Comparison of ENCODE assay signal across 2 cellular contexts in the genomic region with DNA sequence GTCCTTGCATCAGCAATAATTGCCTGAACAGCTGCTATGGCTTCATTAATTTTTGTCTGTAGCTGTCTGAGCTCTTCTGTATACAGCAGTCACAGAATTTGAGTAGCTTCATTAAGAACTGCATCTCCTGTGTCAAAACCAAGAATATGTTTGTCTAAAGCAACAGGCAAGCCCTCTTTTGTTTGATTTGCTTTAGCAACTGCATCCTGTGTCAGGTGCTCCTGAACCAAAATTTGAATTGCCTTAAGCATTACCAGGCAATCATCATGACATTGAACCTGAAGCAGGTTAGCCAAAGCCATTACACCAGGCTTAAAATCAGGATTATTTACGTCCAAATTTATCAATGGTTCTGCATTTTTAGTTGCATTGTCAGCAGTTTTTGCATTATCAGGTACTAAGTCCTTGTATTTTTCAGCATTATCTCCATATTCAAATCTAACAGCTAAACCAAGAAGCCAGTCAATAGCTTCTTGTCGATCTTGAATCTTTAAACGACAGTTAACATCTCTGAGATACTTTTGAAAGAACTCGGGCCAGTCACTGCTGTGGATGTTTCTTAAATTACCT.
TF ChIP-seq lines count a peak whose summit lies in the region.

No MANE protein-coding gene starts in this region.

TF ChIP-seq in IMR-90, 13 proteins besides CTCF, POLR2A, EP300 and RAD21:
- no peak for TF ChIP-seq BHLHE40 (IDR thresholded peaks at IDR 0.05; ENCODE audit: low read depth, low read length)
- no peak for TF ChIP-seq MXI1 (IDR thresholded peaks at IDR 0.05; ENCODE audit: borderline replicate concordance, low read depth, low read length)
- TF ChIP-seq CHD1 (IDR thresholded peaks at IDR 0.05; ENCODE audit: low read depth, low read length), result no peak
- no peak for TF ChIP-seq SMC3 (IDR thresholded peaks at IDR 0.05; ENCODE audit: low read depth, low read length)
- TF ChIP-seq, protein P1, sequence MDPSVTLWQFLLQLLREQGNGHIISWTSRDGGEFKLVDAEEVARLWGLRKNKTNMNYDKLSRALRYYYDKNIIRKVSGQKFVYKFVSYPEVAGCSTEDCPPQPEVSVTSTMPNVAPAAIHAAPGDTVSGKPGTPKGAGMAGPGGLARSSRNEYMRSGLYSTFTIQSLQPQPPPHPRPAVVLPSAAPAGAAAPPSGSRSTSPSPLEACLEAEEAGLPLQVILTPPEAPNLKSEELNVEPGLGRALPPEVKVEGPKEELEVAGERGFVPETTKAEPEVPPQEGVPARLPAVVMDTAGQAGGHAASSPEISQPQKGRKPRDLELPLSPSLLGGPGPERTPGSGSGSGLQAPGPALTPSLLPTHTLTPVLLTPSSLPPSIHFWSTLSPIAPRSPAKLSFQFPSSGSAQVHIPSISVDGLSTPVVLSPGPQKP (IDR thresholded peaks at IDR 0.05; ENCODE audit: borderline replicate concordance, low read depth, low read length), result no peak
- TF ChIP-seq RFX5 (IDR thresholded peaks at IDR 0.05; ENCODE audit: low read depth, low read length), result no peak
- no peak for TF ChIP-seq FOS (IDR thresholded peaks at IDR 0.05; ENCODE audit: low read depth, low read length)
- TF ChIP-seq MAFK (IDR thresholded peaks at IDR 0.05; ENCODE audit: low read depth, low read length), result peak; percentile 96

TF ChIP-seq in K562, 482 proteins besides CTCF, POLR2A, EP300 and RAD21:
- TF ChIP-seq ZNF3 (CRISPR knock-in tag; IDR thresholded peaks at IDR 0.05) (no peak), ZNF780A (CRISPR knock-in tag; IDR thresholded peaks at IDR 0.05) (no peak), ZFPM2 (CRISPR knock-in tag; IDR thresholded peaks at IDR 0.05) (no peak), MAFK (IDR thresholded peaks at IDR 0.05; ENCODE audit: low read length) (peak; percentile 96), RBBP5 (IDR thresholded peaks at IDR 0.05; ENCODE audit: borderline replicate concordance, insufficient read depth, low read length, poor library complexity, severe bottlenecking) (no peak), ZNF507 (tag; conservative IDR thresholded peaks at IDR 0.05) (no peak), MXI1 (IDR thresholded peaks at IDR 0.05; ENCODE audit: low read depth, low read length) (no peak), C11orf30 (IDR thresholded peaks at IDR 0.05; ENCODE audit: low read depth) (peak; percentile 94), ZNF316 (IDR thresholded peaks at IDR 0.05) (peak; percentile 97), TCF7 (IDR thresholded peaks at IDR 0.05; ENCODE audit: borderline replicate concordance) (no peak), MAFF (IDR thresholded peaks at IDR 0.05; ENCODE audit: low read length) (peak; percentile 94), SRSF3 (IDR thresholded peaks at IDR 0.05; ENCODE audit: insufficient read depth, low read length) (no peak), MAFG (tag; conservative IDR thresholded peaks at IDR 0.05) (peak; percentile 95), GABPA (tag; conservative IDR thresholded peaks at IDR 0.05; ENCODE audit: low read depth) (no peak)
- TF ChIP-seq, protein P2, sequence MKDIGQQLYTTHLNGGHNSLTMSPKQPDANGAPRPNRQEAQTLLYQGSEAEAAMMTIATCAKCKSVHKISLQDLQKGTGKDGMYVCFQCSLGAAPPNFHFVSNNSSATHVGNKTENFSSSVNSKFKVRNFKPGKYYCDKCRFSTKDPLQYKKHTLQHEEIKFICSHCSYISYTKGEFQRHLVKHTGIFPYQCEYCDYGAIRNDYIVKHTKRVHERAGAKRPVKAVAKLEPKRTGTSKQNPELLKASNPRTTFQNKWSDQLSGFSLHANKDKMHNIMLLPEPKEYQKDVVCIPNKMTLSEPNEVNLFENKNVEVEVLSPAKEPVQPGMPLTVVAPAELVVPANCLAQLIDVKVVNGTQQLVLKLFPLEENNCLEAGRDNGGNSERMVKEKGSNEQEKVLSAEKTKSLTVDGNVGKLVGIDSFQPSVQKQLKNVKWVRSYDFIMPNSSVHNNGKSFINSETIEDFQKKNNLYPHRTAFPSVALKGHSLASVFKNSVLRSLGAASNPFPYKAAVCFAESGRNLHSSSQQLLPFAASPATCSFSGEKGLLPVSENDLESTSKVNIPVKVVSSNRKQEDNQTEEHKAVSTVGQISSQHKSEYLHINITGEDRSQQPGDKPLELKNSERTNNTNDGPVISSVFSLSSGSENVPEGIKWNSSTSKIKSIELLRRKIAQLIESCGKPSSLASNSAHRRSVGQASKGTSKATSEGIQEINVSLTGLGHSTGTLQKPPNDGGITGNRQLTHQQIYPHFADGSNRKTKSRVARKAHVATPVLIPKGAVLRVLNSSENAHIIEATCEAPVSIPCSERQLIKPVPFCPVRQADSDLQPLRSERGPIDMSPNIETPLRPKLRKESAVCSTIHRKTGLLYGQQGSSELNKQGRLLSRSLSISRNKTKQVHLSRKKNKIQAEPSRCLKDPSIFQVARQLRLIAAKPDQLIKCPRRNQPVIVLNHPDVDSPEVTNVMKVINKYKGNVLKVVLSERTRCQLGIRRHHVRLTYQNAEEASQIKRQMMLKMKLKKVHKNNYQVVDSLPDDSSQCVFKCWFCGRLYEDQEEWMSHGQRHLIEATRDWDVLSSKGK (CRISPR knock-in tag; IDR thresholded peaks at IDR 0.05), result no peak
- TF ChIP-seq, protein P3, sequence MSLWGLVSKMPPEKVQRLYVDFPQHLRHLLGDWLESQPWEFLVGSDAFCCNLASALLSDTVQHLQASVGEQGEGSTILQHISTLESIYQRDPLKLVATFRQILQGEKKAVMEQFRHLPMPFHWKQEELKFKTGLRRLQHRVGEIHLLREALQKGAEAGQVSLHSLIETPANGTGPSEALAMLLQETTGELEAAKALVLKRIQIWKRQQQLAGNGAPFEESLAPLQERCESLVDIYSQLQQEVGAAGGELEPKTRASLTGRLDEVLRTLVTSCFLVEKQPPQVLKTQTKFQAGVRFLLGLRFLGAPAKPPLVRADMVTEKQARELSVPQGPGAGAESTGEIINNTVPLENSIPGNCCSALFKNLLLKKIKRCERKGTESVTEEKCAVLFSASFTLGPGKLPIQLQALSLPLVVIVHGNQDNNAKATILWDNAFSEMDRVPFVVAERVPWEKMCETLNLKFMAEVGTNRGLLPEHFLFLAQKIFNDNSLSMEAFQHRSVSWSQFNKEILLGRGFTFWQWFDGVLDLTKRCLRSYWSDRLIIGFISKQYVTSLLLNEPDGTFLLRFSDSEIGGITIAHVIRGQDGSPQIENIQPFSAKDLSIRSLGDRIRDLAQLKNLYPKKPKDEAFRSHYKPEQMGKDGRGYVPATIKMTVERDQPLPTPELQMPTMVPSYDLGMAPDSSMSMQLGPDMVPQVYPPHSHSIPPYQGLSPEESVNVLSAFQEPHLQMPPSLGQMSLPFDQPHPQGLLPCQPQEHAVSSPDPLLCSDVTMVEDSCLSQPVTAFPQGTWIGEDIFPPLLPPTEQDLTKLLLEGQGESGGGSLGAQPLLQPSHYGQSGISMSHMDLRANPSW (CRISPR knock-in tag; IDR thresholded peaks at IDR 0.05), result no peak
